In the genomic region with DNA sequence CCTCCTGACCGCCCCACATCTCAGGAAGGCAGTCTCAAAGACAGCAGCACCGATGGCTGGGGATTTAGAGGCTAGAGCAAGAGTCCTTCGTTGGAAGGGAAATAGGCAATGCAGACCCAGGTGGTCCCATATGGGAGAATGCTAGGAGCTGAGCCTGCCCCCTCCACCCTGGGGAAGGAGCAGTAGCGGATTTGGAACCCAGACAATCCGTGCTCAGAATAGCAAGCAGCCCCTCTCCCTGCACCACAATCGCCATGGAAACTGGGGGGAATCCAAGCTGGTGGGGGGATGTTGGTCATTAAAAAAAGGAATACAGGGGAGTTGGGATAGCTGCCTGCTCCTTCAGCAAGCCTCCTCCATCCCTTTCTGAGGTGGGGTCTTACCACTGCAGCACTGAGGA, we compare ENCODE assay signal across 14 cellular contexts. TPM values are rescaled to one million over a fixed set of nuclear protein-coding genes. Genes with fewer than 3 reads are reported as not detected.
A peak's percentile ranks its signal among the peaks of the same experiment; 100 is the strongest.
DNase-seq lines count a peak whose midpoint lies in the region; ATAC-seq and TF ChIP-seq lines count a peak whose summit lies in the region.
"Had no signal": no experiment of that assay in that cellular context is flagged by ENCODE, and none has a peak within 500 bp of the region (broad histone marks: within the 10 kb centered on the region; RNA-seq: fewer than 3 reads in every experiment).

No MANE protein-coding gene starts in this region.

- peaks cover 52% of the 10 kb centered on the region for H3K4me1 Mint-ChIP-seq in nephron progenitor cell

- H3K4me1 ChIP-seq in iPS-15b (ENCODE audit: control insufficient read depth, insufficient read depth, low read length) (peaks cover 12% of the 10 kb centered on the region), Peyer's patch (peaks cover 4 to 19% (median 5%) of the 10 kb centered on the region in 4 donors)

- H3K27me3 ChIP-seq in iPS-15b (ENCODE audit: control insufficient read depth, insufficient read depth, low read length) (no peaks in the 10 kb centered on the region), Peyer's patch (no peaks in the 10 kb centered on the region)

- peak overlapping the region; percentile 20 for H3K4me3 ChIP-seq in iPS-15b (ENCODE audit: low read depth, low read length)
- no peak overlapping the region for H3K4me3 ChIP-seq in Peyer's patch
- H3K4me3 ChIP-seq: BLaER1, HAP-1 had no signal

- H3K27ac Mint-ChIP-seq in nephron progenitor cell = peak overlapping the region; percentile 61

- H3K9ac ChIP-seq in iPS-15b (ENCODE audit: low read depth, low read length) = no peak overlapping the region
- H3K9ac ChIP-seq: BLaER1 had no signal

- H3K9me3 ChIP-seq in iPS-15b (ENCODE audit: control insufficient read depth, insufficient read depth, low read length) = no peaks in the 10 kb centered on the region
- no peaks in the 10 kb centered on the region for H3K9me3 ChIP-seq in Peyer's patch
- H3K9me3 ChIP-seq: BLaER1, HAP-1 had no signal

- peak overlapping the region; percentile 92 for H3K4me3 Mint-ChIP-seq in nephron progenitor cell

- TF ChIP-seq POLR2A in Peyer's patch (IDR thresholded peaks at IDR 0.05) = no peak

- H3K27me3 Mint-ChIP-seq in nephron progenitor cell (ENCODE audit: low read depth, poor library complexity) = peaks cover 17% of the 10 kb centered on the region

- ATAC-seq in HG03469 (IDR thresholded peaks at IDR 0.05; ENCODE audit: unreplicated experiment) = no peak

- TF ChIP-seq CTCF in nephron progenitor cell (IDR thresholded peaks at IDR 0.05) (no peak), Peyer's patch (IDR thresholded peaks at IDR 0.05) (no peak)

- peaks cover 33% of the 10 kb centered on the region for H3K36me3 ChIP-seq in iPS-15b (ENCODE audit: control insufficient read depth, insufficient read depth, low read length)
- H3K36me3 ChIP-seq in Peyer's patch = no peaks in the 10 kb centered on the region
- H3K36me3 ChIP-seq: HAP-1 had no signal

- DNase-seq in nephron progenitor cell (no peak), COR-L47 (lab: John Stamatoyannopoulos, UW) (no peak), Peyer's patch (no peak)
- no peak for DNase-seq in activated CD4-positive, alpha-beta T cell treated with anti-CD3 and anti-CD28 coated beads for 1 hour
- DNase-seq: EL, NCI-H1417 treated with DMSO at 0.1 percent for 48 hours, NCI-H2029 treated with DMSO at 0.1 percent for 48 hours, NCI-H510A treated with DMSO at 0.1 percent for 48 hours, SIG-M5 had no signal

- H3K27ac ChIP-seq in angular gyrus (ENCODE audit: low read depth, low read length) (peak overlapping the region; percentile 71), Peyer's patch (no peak overlapping the region)
- H3K27ac ChIP-seq: BLaER1 had no signal

- H3K36me3 Mint-ChIP-seq in nephron progenitor cell (ENCODE audit: low read depth) = peaks cover 34% of the 10 kb centered on the region

- H3K9me3 Mint-ChIP-seq in nephron progenitor cell = no peaks in the 10 kb centered on the region

RNA-seq across cellular contexts. Expression of a gene that starts 3.0 kb away (rescaled TPM):
- 1 to 10 TPM in 2 of 4 donors, under 1 TPM in 1, not detected in 1; 0.80 to 2.2 (median 1.6) TPM for total RNA-seq in Peyer's patch

RNA-seq across cellular contexts. Expression of a gene that starts 10.7 kb away (rescaled TPM):
- total RNA-seq in Peyer's patch = 100 to 1,000 TPM in 2 of 4 donors, 10 to 100 TPM in 2; 68.0 to 143 (median 104) TPM

RNA-seq across cellular contexts. Expression of a gene that starts 44.4 kb away (rescaled TPM):
- total RNA-seq in Peyer's patch = 10 to 100 TPM; 10.2 to 47.0 (median 35.6) TPM
